In genomic region chr1:117162806-117163205, GRCh38 we compare ENCODE assay signal across 16 cellular contexts. TPM values are rescaled to one million over a fixed set of nuclear protein-coding genes. Genes with fewer than 3 reads are reported as not detected.
DNase-seq lines count a peak whose midpoint lies in the region; ATAC-seq and TF ChIP-seq lines count a peak whose summit lies in the region.
"Had no signal": no experiment of that assay in that cellular context is flagged by ENCODE, and none has a peak within 500 bp of the region (broad histone marks: within the 10 kb centered on the region; RNA-seq: fewer than 3 reads in every experiment).

No MANE protein-coding gene starts in this region.

- intact Hi-C loops in body of pancreas (cut with DNase I) = no loop called here
- intact Hi-C loops in ascending aorta (cut with DNase I) = no loop called here

- H3K4me1 ChIP-seq in body of pancreas = peaks cover 39% of the 10 kb centered on the region
- H3K4me1 ChIP-seq in ascending aorta = no peaks in the 10 kb centered on the region
- H3K4me1 ChIP-seq: Peyer's patch had no signal

- H3K36me3 ChIP-seq in body of pancreas (replicated peaks in 1 of 2; ENCODE audit: insufficient read depth in 1 of 2, low read depth in 2 of 2) = no peaks in the 10 kb centered on the region
- H3K36me3 ChIP-seq in ascending aorta = no peaks in the 10 kb centered on the region
- H3K36me3 ChIP-seq: Peyer's patch had no signal

- H3K27ac ChIP-seq in body of pancreas (peak overlapping the region in 3 of 4 donors; percentile 13 to 54 (median 53)), ascending aorta (no peak overlapping the region)
- H3K27ac ChIP-seq: Peyer's patch had no signal

- DNase-seq in DMS 273 (lab: John Stamatoyannopoulos, UW; ENCODE audit: unreplicated experiment) (peak; percentile 90), LHCN-M2 (ENCODE audit: low read depth) (peak; percentile 95), body of pancreas (no peak), myocyte (ENCODE audit: low read depth) (peak; percentile 85), ascending aorta (ENCODE audit: low spot score in 2 of 2) (no peak)
- no peak for DNase-seq in activated CD8-positive, alpha-beta memory T cell treated with anti-CD3 and anti-CD28 coated beads, Interleukin-2, amount 50 U/mL, for 48 hours
- DNase-seq: AML-193, Caco-2, Karpas-422, NCI-H2081, NCI-H345, NCI-H774, Peyer's patch, Right ventricle myocardium superior had no signal

- H3K4me3 ChIP-seq in body of pancreas (no peak overlapping the region), ascending aorta (no peak overlapping the region)
- H3K4me3 ChIP-seq: Peyer's patch had no signal

- 57 to 59% methylated on average over 6 of the region's 6 CpGs for WGBS in body of pancreas, 2 donors

- no peaks in the 10 kb centered on the region for H3K27me3 ChIP-seq in body of pancreas
- no peaks in the 10 kb centered on the region for H3K27me3 ChIP-seq in ascending aorta
- H3K27me3 ChIP-seq: Peyer's patch had no signal

- no peak for TF ChIP-seq CTCF in body of pancreas (IDR thresholded peaks at IDR 0.05)
- no peak for TF ChIP-seq CTCF in ascending aorta (IDR thresholded peaks at IDR 0.05)

- TF ChIP-seq POLR2A in body of pancreas (IDR thresholded peaks at IDR 0.05) = no peak

- no peak for ATAC-seq in body of pancreas
- ATAC-seq in HG02642 (IDR thresholded peaks at IDR 0.05; ENCODE audit: poor library complexity, unreplicated experiment) = no peak
- ATAC-seq in GM19463 (IDR thresholded peaks at IDR 0.05; ENCODE audit: unreplicated experiment) = no peak

- H3K9me3 ChIP-seq in body of pancreas (no peaks in the 10 kb centered on the region), ascending aorta (no peaks in the 10 kb centered on the region)
- H3K9me3 ChIP-seq: Caco-2, Peyer's patch had no signal

RNA-seq across cellular contexts. Expression of gene TRIM45, which starts 41.3 kb away (rescaled TPM):
- total RNA-seq in LHCN-M2 (2014; rRNA removed) = 1.9 and 2.6 TPM in 2 replicates
- polyA plus RNA-seq in LHCN-M2 (2012) = 1.5 TPM
- total RNA-seq in body of pancreas = 1 to 10 TPM; 7.5 to 8.6 TPM
- total RNA-seq in myocyte = 14.4 and 17.1 TPM in 2 replicates
- polyA plus RNA-seq in myocyte (2012) = 8.0 TPM
- total RNA-seq in ascending aorta = 1.9 TPM

RNA-seq across cellular contexts. Expression of gene VTCN1, which starts 47.9 kb away (rescaled TPM):
- total RNA-seq in LHCN-M2 (2014; rRNA removed) (not detected in 2 replicates), body of pancreas (10 to 100 TPM; 20.4 to 23.1 TPM), myocyte (not detected in 2 replicates), ascending aorta (not detected)
- 0.02 TPM for polyA plus RNA-seq in LHCN-M2 (2012)
- 0.05 TPM for polyA plus RNA-seq in myocyte (2012)
- total RNA-seq: Peyer's patch, Right ventricle myocardium superior had no signal

Comparison
In these comparisons a context has a peak if more than half of its experiments do, and no peak if none do; other contexts are left out.
1. DNase-seq: peak in DMS 273 (single experiment), LHCN-M2 (single experiment) and myocyte (single experiment); none in body of pancreas (0 of 4), activated CD8-positive, alpha-beta memory T cell treated with anti-CD3 and anti-CD28 coated beads, Interleukin-2, amount 50 U/mL, for 48 hours (single experiment) and ascending aorta (0 of 2).
2. H3K27ac ChIP-seq: peak in body of pancreas (3 of 4); none in ascending aorta (0 of 2).
3. RNA of gene VTCN1, which starts 47.9 kb away (total RNA-seq): 20.4 to 23.1 TPM in body of pancreas; not detected in myocyte, not detected in LHCN-M2 and not detected in ascending aorta (single experiment); every median in the first group is over 10 times any median in the second.